Comparison of ENCODE assay signal across 8 cellular contexts in genomic region chr5:138352071-138352721, GRCh38. TPM values are rescaled to one million over a fixed set of nuclear protein-coding genes. Genes with fewer than 3 reads are reported as not detected.
DNase-seq lines count a peak whose midpoint lies in the region; ATAC-seq and TF ChIP-seq lines count a peak whose summit lies in the region.

Gene KDM3B (plus strand): TSS chr5:138352685. CDS start chr5:138352796, 111 bp downstream.

- H3K27ac ChIP-seq in coronary artery, result peak within 1 kb of the TSS; percentile 94 to 99

- H3K9me3 Mint-ChIP-seq in activated CD4-positive, alpha-beta T cell treated with anti-CD3 and anti-CD28 coated beads, Interleukin-2, amount 10 ng/mL, durations not matched to agents 24 days and 14 days, result peaks cover 4% of the 10 kb centered on the region

- intact Hi-C loops in activated CD4-positive, alpha-beta T cell treated with anti-CD3 and anti-CD28 coated beads, Interleukin-2, amount 10 ng/mL, durations not matched to agents 24 days and 14 days (cut with micrococcal nuclease), result loop anchor here (1.0 to 2.0 kb wide), 3 partner anchors 14 to 223 kb away; partner anchors contain the start of genes ETF1, FAM53C and HSPA9

- H3K27ac Mint-ChIP-seq in activated CD4-positive, alpha-beta T cell treated with anti-CD3 and anti-CD28 coated beads, Interleukin-2, amount 10 ng/mL, durations not matched to agents 24 days and 14 days, result peak within 1 kb of the TSS; percentile 95

- TF ChIP-seq CTCF in coronary artery (IDR thresholded peaks at IDR 0.05), result peak; percentile 97

- peaks cover 37% of the 10 kb centered on the region for H3K4me1 Mint-ChIP-seq in activated CD4-positive, alpha-beta T cell treated with anti-CD3 and anti-CD28 coated beads, Interleukin-2, amount 10 ng/mL, durations not matched to agents 24 days and 14 days

- H3K27me3 Mint-ChIP-seq in activated CD4-positive, alpha-beta T cell treated with anti-CD3 and anti-CD28 coated beads, Interleukin-2, amount 10 ng/mL, durations not matched to agents 24 days and 14 days, result no peaks in the 10 kb centered on the region

- DNase-seq in AML-193 (lab: John Stamatoyannopoulos, UW) (peak; percentile 53 to 81), NCI-H526 (lab: John Stamatoyannopoulos, UW) (peak; percentile 13 to 89), coronary artery (ENCODE audit: low spot score) (peak; percentile 93), left lobe of liver (ENCODE audit: low spot score) (peak; percentile 89)
- peak; percentile 99 for DNase-seq in activated CD4-positive, alpha-beta T cell treated with anti-CD3 and anti-CD28 coated beads, Interleukin-2, amount 10 ng/mL, durations not matched to agents 24 days and 14 days
- peak; percentile 93 to 94 for DNase-seq in stimulated activated CD4-positive, alpha-beta T cell treated with anti-CD3 and anti-CD28 coated beads, Interleukin-2, amount 100 ng/mL, for 24 hours

- H3K4me3 ChIP-seq in coronary artery, result peak within 1 kb of the TSS; percentile 98

- ATAC-seq in GM19035 (IDR thresholded peaks at IDR 0.05; ENCODE audit: unreplicated experiment) (peak; percentile 71), HG03342 (IDR thresholded peaks at IDR 0.05; ENCODE audit: unreplicated experiment) (peak; percentile 69), left lobe of liver (peak; percentile 92)

- H3K4me3 Mint-ChIP-seq in activated CD4-positive, alpha-beta T cell treated with anti-CD3 and anti-CD28 coated beads, Interleukin-2, amount 10 ng/mL, durations not matched to agents 24 days and 14 days, result peak within 1 kb of the TSS; percentile 95

- peaks cover 14% of the 10 kb centered on the region for H3K36me3 Mint-ChIP-seq in activated CD4-positive, alpha-beta T cell treated with anti-CD3 and anti-CD28 coated beads, Interleukin-2, amount 10 ng/mL, durations not matched to agents 24 days and 14 days (ENCODE audit: low read depth)

RNA-seq across cellular contexts. Expression of gene KDM3B, which starts in this region (rescaled TPM):
- 48.7 and 52.7 TPM in 2 replicates for total RNA-seq in activated CD4-positive, alpha-beta T cell treated with anti-CD3 and anti-CD28 coated beads, Interleukin-2, amount 10 ng/mL, durations not matched to agents 24 days and 14 days
- 16.3 TPM for total RNA-seq in left lobe of liver

Comparison
In these comparisons a context has a peak if more than half of its experiments do, and no peak if none do; other contexts are left out.
1. Peak in every context shown above with its lines: DNase-seq, ATAC-seq, H3K4me3 ChIP-seq and H3K27ac ChIP-seq.